ENCODE assay signal across 18 cellular contexts in the genomic region with DNA sequence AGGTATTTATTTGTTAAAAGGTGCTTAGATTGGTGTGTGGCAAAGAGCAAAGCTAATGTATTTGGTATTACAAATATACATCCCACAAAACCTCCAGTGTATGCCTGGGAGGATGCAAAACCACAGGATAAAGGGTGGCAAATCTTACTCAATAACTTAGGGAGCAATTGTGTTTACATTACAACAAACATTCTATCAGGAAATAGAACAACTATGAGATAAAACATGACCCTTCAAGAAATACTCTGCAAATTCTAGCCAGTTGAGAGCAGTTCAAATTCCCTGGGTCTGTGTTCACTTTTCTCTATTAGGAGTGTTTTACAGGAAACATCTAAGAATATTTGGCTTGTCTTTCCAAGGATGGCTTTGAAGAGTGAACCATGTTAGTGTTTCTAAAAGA.
DNase-seq lines count a peak whose midpoint lies in the region; ATAC-seq, FAIRE-seq and TF ChIP-seq lines count a peak whose summit lies in the region.
"Had no signal": no experiment of that assay in that cellular context is flagged by ENCODE, and none has a peak within 500 bp of the region (broad histone marks: within the 10 kb centered on the region; RNA-seq: fewer than 3 reads in every experiment).

No MANE protein-coding gene starts in this region.

- ATAC-seq in CD4-positive, alpha-beta T cell (ENCODE audit: poor library complexity), result no peak
- no peak for ATAC-seq in GM12878
- no peak for ATAC-seq in GM21737 (IDR thresholded peaks at IDR 0.05; ENCODE audit: unreplicated experiment)
- ATAC-seq: Panc1 had no signal

- TF ChIP-seq EP300 in GM12878 (IDR thresholded peaks at IDR 0.05; ENCODE audit: borderline replicate concordance in 1 of 2, control insufficient read depth in 1 of 2, low read depth in 2 of 2, low read length in 2 of 2), result no peak

- H3F3A ChIP-seq in GM23248 (ENCODE audit: insufficient read depth), result no peaks in the 10 kb centered on the region
- H3F3A ChIP-seq in neural progenitor cell (ENCODE audit: low read depth), result no peaks in the 10 kb centered on the region

- H3K9me3 ChIP-seq in CD4-positive, alpha-beta T cell (ENCODE audit: control insufficient read depth, low read length), result no peaks in the 10 kb centered on the region
- H3K9me3 ChIP-seq in GM23248 (ENCODE audit: low read depth) (no peaks in the 10 kb centered on the region), GM12878 (replicated peaks; ENCODE audit: control insufficient read depth, insufficient read depth, low read length) (no peaks in the 10 kb centered on the region), neural progenitor cell (ENCODE audit: low read depth) (no peaks in the 10 kb centered on the region)

- H3K4me2 ChIP-seq in GM23248 (ENCODE audit: unreplicated experiment) (no peak overlapping the region), GM12878 (ENCODE audit: control insufficient read depth, insufficient read depth) (no peak overlapping the region), neural progenitor cell (no peak overlapping the region)

- intact Hi-C loops in CD4-positive, alpha-beta T cell (cut with DNase I, micrococcal nuclease), result loop anchor here in 1 of 2 experiments (10.0 kb wide), 1 partner anchor 139 kb away; no protein-coding TSS in a partner anchor
- intact Hi-C loops in GM12878 (cut with micrococcal nuclease; ENCODE audit: unreplicated experiment), result no loop called here

- SMC1A ChIA-PET in GM12878 (lab: Charles Lee; ENCODE audit: uncharacterized antibody, unreplicated experiment), result no interaction called here

- H3K27me3 Mint-ChIP-seq in CD4-positive, alpha-beta T cell, result no peaks in the 10 kb centered on the region
- no peaks in the 10 kb centered on the region for H3K27me3 Mint-ChIP-seq in neural progenitor cell (ENCODE audit: insufficient read depth, low read depth)

- DNase-seq in CD4-positive, alpha-beta T cell, result no peak
- peak; percentile 5 for DNase-seq in GM23248
- no peak for DNase-seq in GM12878 (ENCODE audit: low read depth, low spot score)
- peak; percentile 54 for DNase-seq in iris pigment epithelial cell (ENCODE audit: low read depth)
- DNase-seq in NCI-H1694 treated with DMSO at 0.1 percent for 48 hours (lab: John Stamatoyannopoulos, UW), result no peak
- DNase-seq in neural progenitor cell (ENCODE audit: low spot score), result no peak
- DNase-seq: CD8-positive, alpha-beta memory T cell; DMS79 treated with DMSO at 0.1 percent for 48 hours; GF-D8; H9; MV-4-11; NCI-H1417 treated with DMSO at 0.1 percent for 48 hours; NCI-H2029 treated with DMSO at 0.1 percent for 48 hours; NCI-H510A; NCI-H774 had no signal

- POLR2A ChIA-PET in CD4-positive, alpha-beta T cell (lab: Charles Lee), result interaction anchor here (1.1 kb wide), 1 partner anchor 10 kb away, joined by 3 read pairs; no protein-coding TSS in a partner anchor
- POLR2A ChIA-PET in GM12878 (lab: Charles Lee), result no interaction called here

- H3K36me3 Mint-ChIP-seq in CD4-positive, alpha-beta T cell (ENCODE audit: low read depth), result peaks cover 89% of the 10 kb centered on the region
- peaks cover 21% of the 10 kb centered on the region for H3K36me3 Mint-ChIP-seq in neural progenitor cell

- no peaks in the 10 kb centered on the region for H4K20me1 ChIP-seq in GM23248 (ENCODE audit: insufficient read depth)
- H4K20me1 ChIP-seq in GM12878 (ENCODE audit: control insufficient read depth, insufficient read depth), result no peaks in the 10 kb centered on the region
- H4K20me1 ChIP-seq in neural progenitor cell (ENCODE audit: low read depth), result no peaks in the 10 kb centered on the region

- peaks cover 21% of the 10 kb centered on the region; the same call in 1 of the 2 replicates for H3K79me2 ChIP-seq in GM23248 (ENCODE audit: insufficient read depth)
- H3K79me2 ChIP-seq in GM12878 (ENCODE audit: control insufficient read depth, insufficient read depth, low read length), result no peaks in the 10 kb centered on the region
- no peaks in the 10 kb centered on the region for H3K79me2 ChIP-seq in neural progenitor cell (ENCODE audit: low read depth)

- H3K36me3 ChIP-seq in GM23248 (ENCODE audit: low read depth), result peaks cover 45% of the 10 kb centered on the region
- peaks cover 5 to 24% of the 10 kb centered on the region in 2 experiments for H3K36me3 ChIP-seq in GM12878 (ENCODE audit: control insufficient read depth in 2 of 2, insufficient read depth in 2 of 2, low read length in 1 of 2)
- H3K36me3 ChIP-seq in neural progenitor cell, result peaks cover 16% of the 10 kb centered on the region

- no peak overlapping the region for H3K4me3 Mint-ChIP-seq in CD4-positive, alpha-beta T cell
- H3K4me3 Mint-ChIP-seq in neural progenitor cell, result no peak overlapping the region
- H3K4me3 Mint-ChIP-seq: CD8-positive, alpha-beta memory T cell; H9 had no signal

- H3K4me1 ChIP-seq in GM23248 (ENCODE audit: insufficient read depth) (no peaks in the 10 kb centered on the region), GM12878 (ENCODE audit: control insufficient read depth, insufficient read depth, low read length) (no peaks in the 10 kb centered on the region), neural progenitor cell (no peaks in the 10 kb centered on the region)

- H3K4me3 ChIP-seq in GM23248, result no peak overlapping the region
- no peak overlapping the region for H3K4me3 ChIP-seq in GM12878
- no peak overlapping the region for H3K4me3 ChIP-seq in neural progenitor cell

- peak overlapping the region; percentile 14 for H3K27ac Mint-ChIP-seq in CD4-positive, alpha-beta T cell
- no peak overlapping the region for H3K27ac Mint-ChIP-seq in neural progenitor cell

- RAD21 ChIA-PET in GM12878 (lab: Charles Lee; ENCODE audit: unreplicated experiment), result interaction anchor here (0.9 kb wide), 1 partner anchor 118 kb away, joined by 3 read pairs; no protein-coding TSS in a partner anchor

- no peak overlapping the region for H3K27ac ChIP-seq in CD4-positive, alpha-beta T cell (ENCODE audit: low read depth, low read length)
- H3K27ac ChIP-seq in GM23248 (no peak overlapping the region), GM12878 (ENCODE audit: control insufficient read depth, insufficient read depth) (no peak overlapping the region), neural progenitor cell (no peak overlapping the region)

- TF ChIP-seq CTCF in CD4-positive, alpha-beta T cell (IDR thresholded peaks at IDR 0.05), result no peak
- no peak for TF ChIP-seq CTCF in GM12878 (IDR thresholded peaks at IDR 0.05 in 2 of 3, conservative IDR thresholded peaks at IDR 0.05 in 1 of 3; ENCODE audit: control insufficient read depth in 2 of 3, extremely low read depth in 1 of 3, insufficient read depth in 1 of 3, low read depth in 3 of 3, low read length in 3 of 3)
- no peak for TF ChIP-seq CTCF in neural progenitor cell (IDR thresholded peaks at IDR 0.05)

- in situ Hi-C loops in GM23248 (cut with MboI), result no loop called here
- in situ Hi-C loops in GM12878 (cut with MboI), result no loop called here

- CTCF ChIA-PET in CD4-positive, alpha-beta T cell (lab: Charles Lee), result interaction anchor here (1.7 kb wide), 1 partner anchor 203 kb away, joined by 4 read pairs; no protein-coding TSS in a partner anchor
- CTCF ChIA-PET in GM12878 (lab: Yijun Ruan, JAX), result interaction anchor here (1.1 to 1.8 kb wide), 2 partner anchors 27 to 188 kb away, joined by 3 to 4 read pairs; no protein-coding TSS in a partner anchor

- no TSS peak for BruUV-seq in GM12878 (replicated peaks; lab: Mats Ljungman, UMichigan)

- no peaks in the 10 kb centered on the region for H3K9me3 Mint-ChIP-seq in CD4-positive, alpha-beta T cell
- H3K9me3 Mint-ChIP-seq in neural progenitor cell, result no peaks in the 10 kb centered on the region
- H3K9me3 Mint-ChIP-seq: CD8-positive, alpha-beta memory T cell; H9 had no signal

- H3K27me3 ChIP-seq in CD4-positive, alpha-beta T cell (ENCODE audit: control insufficient read depth, insufficient read depth, low read length), result no peaks in the 10 kb centered on the region
- H3K27me3 ChIP-seq in GM23248 (replicated peaks; ENCODE audit: insufficient read depth) (no peaks in the 10 kb centered on the region), GM12878 (replicated peaks in 1 of 2; ENCODE audit: control insufficient read depth in 2 of 2, insufficient read depth in 2 of 2, low read length in 1 of 2) (no peaks in the 10 kb centered on the region), neural progenitor cell (no peaks in the 10 kb centered on the region)

- H3K9me2 ChIP-seq in GM23248 (ENCODE audit: insufficient read depth), result no peaks in the 10 kb centered on the region

- no peak for TF ChIP-seq RAD21 in GM12878 (IDR thresholded peaks at IDR 0.05; ENCODE audit: insufficient read depth, low read depth, low read length)

- no peak overlapping the region for H3K9ac ChIP-seq in GM23248
- H3K9ac ChIP-seq in GM12878 (ENCODE audit: control insufficient read depth, insufficient read depth, low read length), result no peak overlapping the region
- H3K9ac ChIP-seq in neural progenitor cell, result no peak overlapping the region

- peak; percentile 70 for FAIRE-seq in GM12878 (lab: Jason Lieb, UNC)
- FAIRE-seq: GM12892 had no signal

- TF ChIP-seq POLR2A in GM12878 (IDR thresholded peaks at IDR 0.05; ENCODE audit: low read depth, low read length), result no peak

- no peak overlapping the region for H2AFZ ChIP-seq in GM23248
- no peak overlapping the region for H2AFZ ChIP-seq in GM12878 (ENCODE audit: control insufficient read depth, low read depth, low read length)
- no peak overlapping the region for H2AFZ ChIP-seq in neural progenitor cell (replicated peaks)

- no peaks in the 10 kb centered on the region for H3K4me1 Mint-ChIP-seq in CD4-positive, alpha-beta T cell (ENCODE audit: low read depth)
- H3K4me1 Mint-ChIP-seq in neural progenitor cell, result peaks cover 2% of the 10 kb centered on the region
- H3K4me1 Mint-ChIP-seq: CD8-positive, alpha-beta memory T cell; H9 had no signal

Comparison
In these comparisons a context has a peak if more than half of its experiments do, and no peak if none do; other contexts are left out.
1. DNase-seq: peak in GM23248 (single experiment) and iris pigment epithelial cell (single experiment); none in CD4-positive, alpha-beta T cell (0 of 10), GM12878 (single experiment), NCI-H1694 treated with DMSO at 0.1 percent for 48 hours (single experiment) and neural progenitor cell (single experiment).